17 cellular contexts compared by ENCODE assay signal in the genomic region with DNA sequence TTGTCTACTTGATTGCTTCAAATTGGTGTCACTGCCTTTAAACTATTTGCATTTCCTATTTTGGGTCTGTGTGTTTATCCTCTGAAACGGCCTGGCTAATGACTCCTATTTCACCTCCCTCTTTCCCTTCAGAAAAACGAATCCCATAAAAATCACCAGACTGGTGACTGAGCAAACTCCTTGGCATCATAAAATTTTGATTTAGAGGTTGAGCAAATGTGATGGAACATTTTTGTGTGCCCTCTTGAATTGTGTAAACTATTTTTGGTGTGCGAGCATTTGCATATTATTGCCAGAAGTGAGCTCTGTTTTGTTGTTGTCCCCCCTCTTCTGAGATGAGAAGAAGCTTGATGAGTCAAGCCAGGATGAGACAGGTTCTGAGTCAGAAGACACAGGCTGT.
"Had no signal": no experiment of that assay in that cellular context is flagged by ENCODE, and none has a peak within 500 bp of the region (broad histone marks: within the 10 kb centered on the region; RNA-seq: fewer than 3 reads in every experiment).

No MANE protein-coding gene starts in this region.

- H3K27ac ChIP-seq: left ventricle myocardium inferior, lower lobe of right lung, neural progenitor cell, pancreas, tibial artery, upper lobe of left lung had no signal

- H3K27me3 ChIP-seq: neural progenitor cell, pancreas, tibial artery, upper lobe of left lung, uterus had no signal

- DNase-seq: effector memory CD8-positive, alpha-beta T cell; foreskin melanocyte; left ventricle myocardium inferior; lower lobe of right lung; mesenchymal stem cell; midbrain; occipital lobe; pancreas; right cardiac atrium; small intestine; stimulated activated CD4-positive, alpha-beta T cell treated with anti-CD3 and anti-CD28 coated beads, Interleukin-12 subunit alpha, Interleukin-12 subunit beta, amount 100 ng/mL, for 4 hours; stimulated activated naive CD8-positive, alpha-beta T cell treated with anti-CD3 and anti-CD28 coated beads, Interleukin-15, Interleukin-2, amounts not matched to agents 100 U/mL and 50 U/mL, for 24 hours; tibial artery; upper lobe of left lung; uterus had no signal

- ATAC-seq: effector memory CD8-positive, alpha-beta T cell; lower lobe of right lung; natural killer cell treated with Interleukin-12 subunit alpha and Interleukin-12 subunit beta and Interleukin-15 and Interleukin-18, amount 100 ng/mL, for 72 hours; pancreas; right cardiac atrium; stimulated activated naive CD8-positive, alpha-beta T cell treated with anti-CD3 and anti-CD28 coated beads, Interleukin-15, Interleukin-2, amounts not matched to agents 100 U/mL and 50 U/mL, for 24 hours had no signal

- H3K4me2 ChIP-seq: neural progenitor cell had no signal

- H3K4me3 ChIP-seq: left ventricle myocardium inferior, lower lobe of right lung, neural progenitor cell, pancreas, tibial artery, upper lobe of left lung, uterus had no signal

- H3K4me1 ChIP-seq: left ventricle myocardium inferior, lower lobe of right lung, upper lobe of left lung, uterus had no signal

- H3K9me3 ChIP-seq: left ventricle myocardium inferior, lower lobe of right lung, pancreas, tibial artery, upper lobe of left lung, uterus had no signal

- H3K36me3 ChIP-seq: left ventricle myocardium inferior, lower lobe of right lung, neural progenitor cell, pancreas, tibial artery, upper lobe of left lung, uterus had no signal

- H2AFZ ChIP-seq: neural progenitor cell had no signal
